ENCODE assay signal across 1 cellular context in genomic region chr6:1230689-1231605, GRCh38.
TF ChIP-seq lines count a peak whose summit lies in the region.

No MANE protein-coding gene starts in this region.

TF ChIP-seq in HepG2, 621 proteins besides CTCF, POLR2A, EP300 and RAD21 (continued from another document and continues in another):
- TF ChIP-seq, protein P1, sequence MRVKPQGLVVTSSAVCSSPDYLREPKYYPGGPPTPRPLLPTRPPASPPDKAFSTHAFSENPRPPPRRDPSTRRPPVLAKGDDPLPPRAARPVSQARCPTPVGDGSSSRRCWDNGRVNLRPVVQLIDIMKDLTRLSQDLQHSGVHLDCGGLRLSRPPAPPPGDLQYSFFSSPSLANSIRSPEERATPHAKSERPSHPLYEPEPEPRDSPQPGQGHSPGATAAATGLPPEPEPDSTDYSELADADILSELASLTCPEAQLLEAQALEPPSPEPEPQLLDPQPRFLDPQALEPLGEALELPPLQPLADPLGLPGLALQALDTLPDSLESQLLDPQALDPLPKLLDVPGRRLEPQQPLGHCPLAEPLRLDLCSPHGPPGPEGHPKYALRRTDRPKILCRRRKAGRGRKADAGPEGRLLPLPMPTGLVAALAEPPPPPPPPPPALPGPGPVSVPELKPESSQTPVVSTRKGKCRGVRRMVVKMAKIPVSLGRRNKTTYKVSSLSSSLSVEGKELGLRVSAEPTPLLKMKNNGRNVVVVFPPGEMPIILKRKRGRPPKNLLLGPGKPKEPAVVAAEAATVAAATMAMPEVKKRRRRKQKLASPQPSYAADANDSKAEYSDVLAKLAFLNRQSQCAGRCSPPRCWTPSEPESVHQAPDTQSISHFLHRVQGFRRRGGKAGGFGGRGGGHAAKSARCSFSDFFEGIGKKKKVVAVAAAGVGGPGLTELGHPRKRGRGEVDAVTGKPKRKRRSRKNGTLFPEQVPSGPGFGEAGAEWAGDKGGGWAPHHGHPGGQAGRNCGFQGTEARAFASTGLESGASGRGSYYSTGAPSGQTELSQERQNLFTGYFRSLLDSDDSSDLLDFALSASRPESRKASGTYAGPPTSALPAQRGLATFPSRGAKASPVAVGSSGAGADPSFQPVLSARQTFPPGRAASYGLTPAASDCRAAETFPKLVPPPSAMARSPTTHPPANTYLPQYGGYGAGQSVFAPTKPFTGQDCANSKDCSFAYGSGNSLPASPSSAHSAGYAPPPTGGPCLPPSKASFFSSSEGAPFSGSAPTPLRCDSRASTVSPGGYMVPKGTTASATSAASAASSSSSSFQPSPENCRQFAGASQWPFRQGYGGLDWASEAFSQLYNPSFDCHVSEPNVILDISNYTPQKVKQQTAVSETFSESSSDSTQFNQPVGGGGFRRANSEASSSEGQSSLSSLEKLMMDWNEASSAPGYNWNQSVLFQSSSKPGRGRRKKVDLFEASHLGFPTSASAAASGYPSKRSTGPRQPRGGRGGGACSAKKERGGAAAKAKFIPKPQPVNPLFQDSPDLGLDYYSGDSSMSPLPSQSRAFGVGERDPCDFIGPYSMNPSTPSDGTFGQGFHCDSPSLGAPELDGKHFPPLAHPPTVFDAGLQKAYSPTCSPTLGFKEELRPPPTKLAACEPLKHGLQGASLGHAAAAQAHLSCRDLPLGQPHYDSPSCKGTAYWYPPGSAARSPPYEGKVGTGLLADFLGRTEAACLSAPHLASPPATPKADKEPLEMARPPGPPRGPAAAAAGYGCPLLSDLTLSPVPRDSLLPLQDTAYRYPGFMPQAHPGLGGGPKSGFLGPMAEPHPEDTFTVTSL (CRISPR knock-in tag; IDR thresholded peaks at IDR 0.05; ENCODE audit: borderline replicate concordance): peak; percentile 63; the same call in 1 of the 2 replicates
- TF ChIP-seq POGZ (CRISPR knock-in tag; IDR thresholded peaks at IDR 0.05): peak; percentile 82
- TF ChIP-seq ZNF333 (CRISPR knock-in tag; IDR thresholded peaks at IDR 0.05; ENCODE audit: borderline replicate concordance): 0 out of 2 replicates have a peak, but pooled peaks have one; percentile 76
- peak; percentile 49; the same call in 1 of the 2 replicates for TF ChIP-seq ZNF430 (CRISPR knock-in tag; IDR thresholded peaks at IDR 0.05)
- peak; percentile 87 for TF ChIP-seq ZGPAT (CRISPR knock-in tag; IDR thresholded peaks at IDR 0.05)
- TF ChIP-seq GABPB1 (CRISPR knock-in tag; IDR thresholded peaks at IDR 0.05): peak; percentile 51; the same call in 1 of the 2 replicates
- peak; percentile 49 for TF ChIP-seq PATZ1 (CRISPR knock-in tag; IDR thresholded peaks at IDR 0.05)
- peak; percentile 91 for TF ChIP-seq GATAD2A (CRISPR knock-in tag; IDR thresholded peaks at IDR 0.05)
- peak; percentile 85; the same call in 1 of the 2 replicates for TF ChIP-seq ZNF343 (CRISPR knock-in tag; IDR thresholded peaks at IDR 0.05)
- 0 out of 2 replicates have a peak, but pooled peaks have one; percentile 17 for TF ChIP-seq RBFOX2 (IDR thresholded peaks at IDR 0.05; ENCODE audit: low read depth, low read length)
- TF ChIP-seq ATF7-NPFF (CRISPR knock-in tag; IDR thresholded peaks at IDR 0.05; ENCODE audit: low read depth): peak; percentile 47; the same call in 1 of the 2 replicates
- TF ChIP-seq ZBTB37 (CRISPR knock-in tag; IDR thresholded peaks at IDR 0.05): peak; percentile 98
- TF ChIP-seq ZNF30 (CRISPR knock-in tag; IDR thresholded peaks at IDR 0.05): 0 out of 2 replicates have a peak, but pooled peaks have one; percentile 59
- TF ChIP-seq RCOR2 (CRISPR knock-in tag; IDR thresholded peaks at IDR 0.05): peak; percentile 42; the same call in 1 of the 2 replicates
- 0 out of 2 replicates have a peak, but pooled peaks have one; percentile 6 for TF ChIP-seq ZNF878 (CRISPR knock-in tag; IDR thresholded peaks at IDR 0.05)
- peak; percentile 63; the same call in 1 of the 2 replicates for TF ChIP-seq MYC (CRISPR knock-in tag; IDR thresholded peaks at IDR 0.05; ENCODE audit: borderline replicate concordance)
- TF ChIP-seq ZFP36 (IDR thresholded peaks at IDR 0.05; ENCODE audit: borderline replicate concordance, low read depth, low read length, partially characterized antibody): peak; percentile 12
- peak; percentile 72 for TF ChIP-seq POLR2G (IDR thresholded peaks at IDR 0.05; ENCODE audit: low read depth, low read length)
- peak; percentile 98 for TF ChIP-seq PITX1 (CRISPR knock-in tag; IDR thresholded peaks at IDR 0.05)
- TF ChIP-seq ZNF619 (CRISPR knock-in tag; IDR thresholded peaks at IDR 0.05): peak; percentile 4; the same call in 1 of the 2 replicates
- no peak for TF ChIP-seq ATF1 (CRISPR knock-in tag; IDR thresholded peaks at IDR 0.05)
- peak; percentile 67 for TF ChIP-seq ZFP91 (CRISPR knock-in tag; IDR thresholded peaks at IDR 0.05; ENCODE audit: borderline replicate concordance)
- TF ChIP-seq ZFX (CRISPR knock-in tag; IDR thresholded peaks at IDR 0.05; ENCODE audit: low read depth): 0 out of 2 replicates have a peak, but pooled peaks have one; percentile 32
- no peak; the same call in 1 of the 2 replicates for TF ChIP-seq DR1 (CRISPR knock-in tag; IDR thresholded peaks at IDR 0.05)
- TF ChIP-seq ADNP (CRISPR knock-in tag; IDR thresholded peaks at IDR 0.05): no peak
- peak; percentile 32 for TF ChIP-seq ZSCAN25 (CRISPR knock-in tag; IDR thresholded peaks at IDR 0.05)
- no peak for TF ChIP-seq NFATC3 (CRISPR knock-in tag; IDR thresholded peaks at IDR 0.05)
- TF ChIP-seq SIN3A (IDR thresholded peaks at IDR 0.05; ENCODE audit: borderline replicate concordance, low read depth, low read length): peak; percentile 54; the same call in 1 of the 2 replicates
- peak; percentile 49 for TF ChIP-seq ELF3 (CRISPR knock-in tag; IDR thresholded peaks at IDR 0.05)
- peak; percentile 32; the same call in 1 of the 2 replicates for TF ChIP-seq ZBTB33 (CRISPR knock-in tag; IDR thresholded peaks at IDR 0.05)
- peak; percentile 27; the same call in 1 of the 2 replicates for TF ChIP-seq ZNF281 (CRISPR knock-in tag; IDR thresholded peaks at IDR 0.05; ENCODE audit: borderline replicate concordance)
- TF ChIP-seq, protein P2, sequence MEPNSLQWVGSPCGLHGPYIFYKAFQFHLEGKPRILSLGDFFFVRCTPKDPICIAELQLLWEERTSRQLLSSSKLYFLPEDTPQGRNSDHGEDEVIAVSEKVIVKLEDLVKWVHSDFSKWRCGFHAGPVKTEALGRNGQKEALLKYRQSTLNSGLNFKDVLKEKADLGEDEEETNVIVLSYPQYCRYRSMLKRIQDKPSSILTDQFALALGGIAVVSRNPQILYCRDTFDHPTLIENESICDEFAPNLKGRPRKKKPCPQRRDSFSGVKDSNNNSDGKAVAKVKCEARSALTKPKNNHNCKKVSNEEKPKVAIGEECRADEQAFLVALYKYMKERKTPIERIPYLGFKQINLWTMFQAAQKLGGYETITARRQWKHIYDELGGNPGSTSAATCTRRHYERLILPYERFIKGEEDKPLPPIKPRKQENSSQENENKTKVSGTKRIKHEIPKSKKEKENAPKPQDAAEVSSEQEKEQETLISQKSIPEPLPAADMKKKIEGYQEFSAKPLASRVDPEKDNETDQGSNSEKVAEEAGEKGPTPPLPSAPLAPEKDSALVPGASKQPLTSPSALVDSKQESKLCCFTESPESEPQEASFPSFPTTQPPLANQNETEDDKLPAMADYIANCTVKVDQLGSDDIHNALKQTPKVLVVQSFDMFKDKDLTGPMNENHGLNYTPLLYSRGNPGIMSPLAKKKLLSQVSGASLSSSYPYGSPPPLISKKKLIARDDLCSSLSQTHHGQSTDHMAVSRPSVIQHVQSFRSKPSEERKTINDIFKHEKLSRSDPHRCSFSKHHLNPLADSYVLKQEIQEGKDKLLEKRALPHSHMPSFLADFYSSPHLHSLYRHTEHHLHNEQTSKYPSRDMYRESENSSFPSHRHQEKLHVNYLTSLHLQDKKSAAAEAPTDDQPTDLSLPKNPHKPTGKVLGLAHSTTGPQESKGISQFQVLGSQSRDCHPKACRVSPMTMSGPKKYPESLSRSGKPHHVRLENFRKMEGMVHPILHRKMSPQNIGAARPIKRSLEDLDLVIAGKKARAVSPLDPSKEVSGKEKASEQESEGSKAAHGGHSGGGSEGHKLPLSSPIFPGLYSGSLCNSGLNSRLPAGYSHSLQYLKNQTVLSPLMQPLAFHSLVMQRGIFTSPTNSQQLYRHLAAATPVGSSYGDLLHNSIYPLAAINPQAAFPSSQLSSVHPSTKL (CRISPR knock-in tag; IDR thresholded peaks at IDR 0.05): peak; percentile 88
- TF ChIP-seq MIER2 (CRISPR knock-in tag; IDR thresholded peaks at IDR 0.05): peak; percentile 43; the same call in 1 of the 2 replicates
- no peak for TF ChIP-seq HOXD1 (CRISPR knock-in tag; IDR thresholded peaks at IDR 0.05)
- peak; percentile 100 for TF ChIP-seq CEBPB (IDR thresholded peaks at IDR 0.05; ENCODE audit: borderline replicate concordance, low read depth, low read length)
- TF ChIP-seq ZSCAN20 (CRISPR knock-in tag; IDR thresholded peaks at IDR 0.05; ENCODE audit: borderline replicate concordance): 0 out of 2 replicates have a peak, but pooled peaks have one; percentile 37
- TF ChIP-seq ZMYM2 (CRISPR knock-in tag; IDR thresholded peaks at IDR 0.05): no peak
- TF ChIP-seq SMAD3 (CRISPR knock-in tag; IDR thresholded peaks at IDR 0.05): peak; percentile 78; the same call in 1 of the 2 replicates
